In the genomic region with DNA sequence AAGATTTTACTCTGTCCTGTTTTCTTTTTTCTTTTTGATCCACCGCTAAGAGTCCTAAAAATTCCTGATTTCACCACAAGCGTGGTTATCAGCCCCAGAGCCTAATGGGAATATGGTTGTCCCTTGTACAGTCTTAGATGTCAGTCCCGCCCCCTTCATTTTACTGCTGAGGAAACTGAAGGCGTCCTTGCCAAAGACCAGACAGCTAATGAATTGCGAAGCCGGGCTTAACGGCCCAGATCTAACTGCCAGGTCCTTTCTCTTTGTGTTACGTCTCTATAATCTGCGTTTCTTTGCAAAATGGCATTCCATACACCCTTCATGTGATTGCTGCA, we compare ENCODE assay signal across 8 cellular contexts. TPM values are rescaled to one million over a fixed set of nuclear protein-coding genes. Genes with fewer than 3 reads are reported as not detected.
DNase-seq lines count a peak whose midpoint lies in the region; ATAC-seq, FAIRE-seq and TF ChIP-seq lines count a peak whose summit lies in the region.

No MANE protein-coding gene starts in this region.

- H3K27me3 ChIP-seq in neutrophil = no peaks in the 10 kb centered on the region

- no peak for FAIRE-seq in HTR-8/SVneo (lab: Jason Lieb, UNC)

- DNase-seq in NCI-H1694 treated with DMSO at 0.1 percent for 48 hours (lab: John Stamatoyannopoulos, UW) (peak; percentile 20), NCI-H1694 (lab: John Stamatoyannopoulos, UW) (no peak), HTR-8/SVneo (ENCODE audit: insufficient read length, low spot score) (peak; percentile 22), fibroblast of the conjunctiva (ENCODE audit: low read depth) (peak; percentile 18), NCI-H2081 (lab: John Stamatoyannopoulos, UW) (no peak)
- DNase-seq in activated T-cell treated with anti-CD3 and anti-CD28 coated beads, Interleukin-2, amount 50 U/mL, for 4 hours = no peak

- H3K4me1 Mint-ChIP-seq in activated T-cell treated with anti-CD3 and anti-CD28 coated beads, Interleukin-2, amount 50 U/mL, for 4 hours (ENCODE audit: low read depth) = peaks cover 41% of the 10 kb centered on the region

- no peaks in the 10 kb centered on the region for H3K9me3 Mint-ChIP-seq in activated T-cell treated with anti-CD3 and anti-CD28 coated beads, Interleukin-2, amount 50 U/mL, for 4 hours

- H3K36me3 Mint-ChIP-seq in activated T-cell treated with anti-CD3 and anti-CD28 coated beads, Interleukin-2, amount 50 U/mL, for 4 hours (ENCODE audit: insufficient read depth) = peaks cover 23% of the 10 kb centered on the region

- peak; percentile 25 for ATAC-seq in GM21390 (IDR thresholded peaks at IDR 0.05; ENCODE audit: unreplicated experiment)
- ATAC-seq in activated T-cell treated with anti-CD3 and anti-CD28 coated beads, Interleukin-2, amount 50 U/mL, for 4 hours = peak; percentile 6 to 8

- peak overlapping the region; percentile 87 for H3K27ac ChIP-seq in neutrophil

- H3K4me1 ChIP-seq in neutrophil (ENCODE audit: control insufficient read depth in 1 of 2, insufficient read depth in 1 of 2, low read depth in 1 of 2, low read length in 1 of 2) = peaks cover 20 to 22% of the 10 kb centered on the region in 2 experiments

- no peaks in the 10 kb centered on the region for H3K9me3 ChIP-seq in neutrophil

- peak overlapping the region; percentile 100 for H3K4me3 Mint-ChIP-seq in activated T-cell treated with anti-CD3 and anti-CD28 coated beads, Interleukin-2, amount 50 U/mL, for 4 hours

- no peaks in the 10 kb centered on the region for H3K27me3 Mint-ChIP-seq in activated T-cell treated with anti-CD3 and anti-CD28 coated beads, Interleukin-2, amount 50 U/mL, for 4 hours (ENCODE audit: low read depth)

- peaks cover 37% of the 10 kb centered on the region for H3K36me3 ChIP-seq in neutrophil

- TF ChIP-seq CTCF in neutrophil (IDR thresholded peaks at IDR 0.05) = no peak

- H3K4me3 ChIP-seq in neutrophil (ENCODE audit: low read depth in 1 of 2, low read length in 1 of 2) = peak overlapping the region; percentile 80 to 84

RNA-seq across cellular contexts. Expression of gene NSA2, which starts 0.5 kb away (rescaled TPM):
- total RNA-seq in activated T-cell treated with anti-CD3 and anti-CD28 coated beads, Interleukin-2, amount 50 U/mL, for 4 hours = 100 to 1,000 TPM; 171 to 179 (median 177) TPM

RNA-seq across cellular contexts. Expression of gene GFM2, which starts 0.6 kb away (rescaled TPM):
- 10 to 100 TPM; 24.3 to 28.2 (median 26.2) TPM for total RNA-seq in activated T-cell treated with anti-CD3 and anti-CD28 coated beads, Interleukin-2, amount 50 U/mL, for 4 hours

Comparison
In these comparisons a context has a peak if more than half of its experiments do, and no peak if none do; other contexts are left out.
1. DNase-seq: peak in NCI-H1694 treated with DMSO at 0.1 percent for 48 hours (single experiment), HTR-8/SVneo (single experiment) and fibroblast of the conjunctiva (single experiment); none in NCI-H1694 (single experiment), activated T-cell treated with anti-CD3 and anti-CD28 coated beads, Interleukin-2, amount 50 U/mL, for 4 hours (single experiment) and NCI-H2081 (0 of 2).